ENCODE assay signal across 14 cellular contexts in genomic region chr14:104342435-104343293, GRCh38.
DNase-seq lines count a peak whose midpoint lies in the region; ATAC-seq and TF ChIP-seq lines count a peak whose summit lies in the region.
"Had no signal": no experiment of that assay in that cellular context is flagged by ENCODE, and none has a peak within 500 bp of the region (broad histone marks: within the 10 kb centered on the region; RNA-seq: fewer than 3 reads in every experiment).

No MANE protein-coding gene starts in this region.

- no peaks in the 10 kb centered on the region for H3K36me3 ChIP-seq in BE2C
- no peaks in the 10 kb centered on the region for H3K36me3 ChIP-seq in HEK293 (ENCODE audit: control insufficient read depth in 2 of 2, insufficient read depth in 1 of 2, low read length in 2 of 2)
- no peaks in the 10 kb centered on the region for H3K36me3 ChIP-seq in neuronal stem cell (replicated peaks in 1 of 2; ENCODE audit: control insufficient read depth in 2 of 2, insufficient read depth in 2 of 2, low read length in 2 of 2)
- H3K36me3 ChIP-seq: gastrocnemius medialis, WERI-Rb-1 had no signal

- no peaks in the 10 kb centered on the region for H3K79me1 ChIP-seq in neuronal stem cell (ENCODE audit: low read depth, low read length)

- no peak overlapping the region for H2BK5ac ChIP-seq in neuronal stem cell (ENCODE audit: low read length)

- POLR2A ChIA-PET in HEK293 (lab: Yijun Ruan, JAX), result interaction anchor here (0.6 to 1.5 kb wide), 2 partner anchors 16 to 49 kb away, joined by 3 read pairs; no protein-coding TSS in a partner anchor

- in situ Hi-C loops in G401 (cut with HindIII; ENCODE audit: low sequenced_read_pairs), result no loop called here

- H3K4me3 ChIP-seq in BE2C (ENCODE audit: low read depth, low read length) (peak overlapping the region; percentile 31), HEK293 (ENCODE audit: low read depth, low read length) (no peak overlapping the region), neuronal stem cell (ENCODE audit: low read length in 2 of 2) (no peak overlapping the region)
- H3K4me3 ChIP-seq: gastrocnemius medialis had no signal

- no peak overlapping the region for H2AK5ac ChIP-seq in neuronal stem cell (ENCODE audit: low read depth, low read length)

- peak overlapping the region; percentile 14 for H3K14ac ChIP-seq in neuronal stem cell (ENCODE audit: low read length)

- no peak overlapping the region for H3K18ac ChIP-seq in neuronal stem cell (ENCODE audit: low read length)

- no peak overlapping the region for H3K23ac ChIP-seq in neuronal stem cell (ENCODE audit: low read depth, low read length, poor library complexity)

- H2BK12ac ChIP-seq in neuronal stem cell (ENCODE audit: low read length), result no peak overlapping the region

- H3K4me2 ChIP-seq in neuronal stem cell (ENCODE audit: insufficient read depth, low read length, poor library complexity, severe bottlenecking), result no peak overlapping the region

- no peak for TF ChIP-seq CTCF in BE2C (IDR thresholded peaks at IDR 0.05; ENCODE audit: low read depth, low read length)
- TF ChIP-seq CTCF in HEK293 (tag by site-specific recombination; IDR thresholded peaks at IDR 0.05), result no peak

- H3K4ac ChIP-seq in neuronal stem cell (ENCODE audit: low read length), result no peak overlapping the region

- H2AFZ ChIP-seq in neuronal stem cell (ENCODE audit: low read length), result no peak overlapping the region

- H2BK120ac ChIP-seq in neuronal stem cell (ENCODE audit: low read depth, low read length), result no peak overlapping the region

- no peaks in the 10 kb centered on the region for H3K27me3 ChIP-seq in BE2C
- peaks cover 0 to 6% (median 0%) of the 10 kb centered on the region in 3 experiments for H3K27me3 ChIP-seq in neuronal stem cell (ENCODE audit: control insufficient read depth in 3 of 3, insufficient read depth in 3 of 3, low read depth in 1 of 3, low read length in 3 of 3)

- DNase-seq in BE2C (peak; percentile 76), iPS-NIHi11 (ENCODE audit: low spot score) (peak; percentile 83), neuronal stem cell (ENCODE audit: low spot score) (peak; percentile 20), G401 (ENCODE audit: low spot score) (no peak), NCI-H1048 (lab: John Stamatoyannopoulos, UW) (no peak)
- DNase-seq: CD8-positive, alpha-beta T cell; gastrocnemius medialis; NCI-H187 treated with DMSO at 0.1 percent for 48 hours; SIG-M5 had no signal

- WGBS in neuronal stem cell (ENCODE audit: extremely low coverage in 2 of 2, insufficient read length in 2 of 2, insufficient replicate concordance in 1 of 2), 2 donors, result no CpG with 5 or more reads among the region's 22 CpGs

- H3K9ac ChIP-seq in neuronal stem cell (ENCODE audit: low read depth, low read length, poor library complexity), result no peak overlapping the region

- ATAC-seq in HG03442 (IDR thresholded peaks at IDR 0.05; ENCODE audit: unreplicated experiment), result no peak
- no peak for ATAC-seq in GM18520 (IDR thresholded peaks at IDR 0.05; ENCODE audit: unreplicated experiment)
- ATAC-seq: CD8-positive, alpha-beta T cell; gastrocnemius medialis; naive thymus-derived CD8-positive, alpha-beta T cell had no signal

- H3K27ac ChIP-seq in HEK293 (ENCODE audit: extremely low read depth, low read depth, low read length) (no peak overlapping the region), neuronal stem cell (replicated peaks; ENCODE audit: low read length) (no peak overlapping the region)
- H3K27ac ChIP-seq: gastrocnemius medialis, WERI-Rb-1 had no signal

- no peak overlapping the region for H4K8ac ChIP-seq in neuronal stem cell (ENCODE audit: low read depth, low read length)

- H3K4me1 ChIP-seq in BE2C (peaks cover 13% of the 10 kb centered on the region), HEK293 (ENCODE audit: control insufficient read depth, insufficient read depth, low read length) (no peaks in the 10 kb centered on the region), neuronal stem cell (ENCODE audit: control insufficient read depth in 2 of 2, insufficient read depth in 1 of 2, low read depth in 1 of 2, low read length in 2 of 2) (peaks cover 0 to 12% of the 10 kb centered on the region in 2 donors)
- H3K4me1 ChIP-seq: gastrocnemius medialis had no signal

- H4K91ac ChIP-seq in neuronal stem cell (ENCODE audit: low read depth, low read length, poor library complexity), result no peak overlapping the region

- H3K9me3 ChIP-seq in BE2C (0 out of 2 replicates have a peak, but pooled peaks cover 2% of the 10 kb centered on the region), HEK293 (ENCODE audit: control insufficient read depth, insufficient read depth, low read depth, low read length) (no peaks in the 10 kb centered on the region), neuronal stem cell (replicated peaks in 1 of 2; ENCODE audit: control insufficient read depth in 2 of 2, insufficient read depth in 1 of 2, low read depth in 1 of 2, low read length in 2 of 2) (peaks cover 0 to 2% of the 10 kb centered on the region in 2 donors)

- CTCF ChIA-PET in HEK293 (lab: Yijun Ruan, JAX), result interaction anchor here (0.6 to 1.8 kb wide), 6 partner anchors 9 to 215 kb away, joined by 3 to 13 read pairs (median 3); no protein-coding TSS in a partner anchor

- H2BK15ac ChIP-seq in neuronal stem cell (ENCODE audit: low read length), result peak overlapping the region; percentile 20

TF ChIP-seq in HEK293, 187 proteins besides CTCF, POLR2A, EP300 and RAD21 (continues in another document):
- TF ChIP-seq ZNF837 (tag by site-specific recombination; IDR thresholded peaks at IDR 0.05) (no peak), ZNF670 (tag by site-specific recombination; IDR thresholded peaks at IDR 0.05; ENCODE audit: low read depth) (no peak), ZNF112 (tag by site-specific recombination; IDR thresholded peaks at IDR 0.05) (no peak), ATF2 (tag by site-specific recombination; IDR thresholded peaks at IDR 0.05; ENCODE audit: low read depth) (no peak), ZNF26 (tag by site-specific recombination; IDR thresholded peaks at IDR 0.05) (no peak), ZBTB1 (tag by site-specific recombination; IDR thresholded peaks at IDR 0.05) (no peak), ZNF155 (tag by site-specific recombination; IDR thresholded peaks at IDR 0.05) (no peak), ZNF518A (tag by site-specific recombination; conservative IDR thresholded peaks at IDR 0.05; ENCODE audit: low read depth) (no peak)

Comparison
In these comparisons a context has a peak if more than half of its experiments do, and no peak if none do; other contexts are left out.
1. DNase-seq: peak in BE2C (single experiment), iPS-NIHi11 (single experiment) and neuronal stem cell (single experiment); none in G401 (single experiment) and NCI-H1048 (single experiment).